In genomic region chr3:120743556-120744195, GRCh38 we compare ENCODE assay signal across 8 cellular contexts. TPM values are rescaled to one million over a fixed set of nuclear protein-coding genes. Genes with fewer than 3 reads are reported as not detected.
DNase-seq lines count a peak whose midpoint lies in the region; ATAC-seq and TF ChIP-seq lines count a peak whose summit lies in the region.

No MANE protein-coding gene starts in this region.

- no peaks in the 10 kb centered on the region for H3K9me2 ChIP-seq in PC-3 (replicated peaks; ENCODE audit: low read length)

- H3K27ac ChIP-seq in PC-3 (ENCODE audit: low read length) (peak overlapping the region; percentile 60), osteoblast (ENCODE audit: low read depth, low read length) (peak overlapping the region; percentile 97)

- TF ChIP-seq CTCF in PC-3 (conservative IDR thresholded peaks at IDR 0.05; ENCODE audit: low read depth, low read length) (no peak), epithelial cell of esophagus (IDR thresholded peaks at IDR 0.05; ENCODE audit: insufficient read depth, low read depth, low read length, missing control alignments) (no peak), osteoblast (IDR thresholded peaks at IDR 0.05; ENCODE audit: extremely low read depth, low read depth, low read length) (no peak)

- H3K9me3 ChIP-seq in PC-3 (ENCODE audit: low read length) = no peaks in the 10 kb centered on the region
- H3K9me3 ChIP-seq in osteoblast (ENCODE audit: low read depth, low read length) = no peaks in the 10 kb centered on the region

- in situ Hi-C loops in G401 (cut with HindIII; ENCODE audit: low sequenced_read_pairs) = no loop called here

- H2AFZ ChIP-seq in PC-3 (ENCODE audit: low read length) (peak overlapping the region; percentile 80), osteoblast (ENCODE audit: low read length) (peak overlapping the region; percentile 94)

- peak overlapping the region; percentile 93 for H3K4me3 ChIP-seq in PC-3 (ENCODE audit: low read length)
- H3K4me3 ChIP-seq in epithelial cell of esophagus (ENCODE audit: low read length) = peak overlapping the region; percentile 99
- H3K4me3 ChIP-seq in osteoblast (ENCODE audit: insufficient read depth, low read length) = peak overlapping the region; percentile 93

- H3K36me3 ChIP-seq in PC-3 (ENCODE audit: low read depth, low read length) (no peaks in the 10 kb centered on the region), osteoblast (ENCODE audit: insufficient read depth, low read length) (no peaks in the 10 kb centered on the region)

- peak overlapping the region; percentile 91 for H3K9ac ChIP-seq in PC-3 (ENCODE audit: low read length)

- H4K20me1 ChIP-seq in PC-3 (ENCODE audit: low read length) (no peaks in the 10 kb centered on the region), osteoblast (ENCODE audit: insufficient read depth, low read length) (no peaks in the 10 kb centered on the region)

- peak overlapping the region; percentile 93 for H3K4me2 ChIP-seq in PC-3 (ENCODE audit: low read length)
- H3K4me2 ChIP-seq in osteoblast (ENCODE audit: insufficient read depth, low read length) = peak overlapping the region; percentile 86

- H3K27me3 ChIP-seq in PC-3 (ENCODE audit: low read length) (no peaks in the 10 kb centered on the region), osteoblast (ENCODE audit: insufficient read depth, low read length) (no peaks in the 10 kb centered on the region)

- no peaks in the 10 kb centered on the region for H3F3A ChIP-seq in PC-3 (ENCODE audit: low read length, unreplicated experiment)

- intact Hi-C loops in PC-3 (cut with micrococcal nuclease) = loop anchor here (2.0 to 5.0 kb wide), 2 partner anchors 183 to 326 kb away; no protein-coding TSS in a partner anchor

- CTCF ChIA-PET in PC-3 (lab: Charles Lee) = no interaction called here

- no TSS peak for BruUV-seq in PC-3 (replicated peaks; lab: Mats Ljungman, UMichigan)

- H3K4me1 ChIP-seq in PC-3 (ENCODE audit: insufficient read depth, low read length) = peaks cover 16% of the 10 kb centered on the region
- peaks cover 16% of the 10 kb centered on the region for H3K4me1 ChIP-seq in osteoblast (ENCODE audit: insufficient read depth, low read length)

- peaks cover 68% of the 10 kb centered on the region for H3K79me2 ChIP-seq in PC-3 (ENCODE audit: low read length)
- H3K79me2 ChIP-seq in osteoblast (ENCODE audit: insufficient read depth, low read length) = peaks cover 60% of the 10 kb centered on the region

- peak; percentile 23 for DNase-seq in EH (ENCODE audit: low read depth)
- DNase-seq in PC-3 = peak; percentile 7
- DNase-seq in epithelial cell of esophagus (ENCODE audit: low read depth) = no peak
- DNase-seq in osteoblast (ENCODE audit: insufficient read length, low spot score, missing footprints) = peak; percentile 37
- DNase-seq in SIG-M5 (lab: John Stamatoyannopoulos, UW) = no peak
- DNase-seq in G401 (ENCODE audit: low spot score) = no peak
- no peak for DNase-seq in GF-D8 (lab: John Stamatoyannopoulos, UW)
- DNase-seq in NCI-H2227 (lab: John Stamatoyannopoulos, UW; ENCODE audit: unreplicated experiment) = no peak

- POLR2A ChIA-PET in PC-3 (lab: Charles Lee; ENCODE audit: unreplicated experiment) = interaction anchor here (0.7 kb wide), 1 partner anchor 37 kb away, joined by 5 read pairs; no protein-coding TSS in a partner anchor

- no peak for ATAC-seq in PC-3

RNA-seq across cellular contexts. Expression of gene GTF2E1, which starts 1.1 kb away (rescaled TPM):
- 10.7 and 15.2 TPM in 2 replicates for total RNA-seq in PC-3 (2014; rRNA removed)
- total RNA-seq in osteoblast = 13.0 and 14.4 TPM in 2 replicates
- 20.4 and 35.4 TPM in 2 replicates for total RNA-seq in G401 (2014; rRNA removed; shearing (Covaris generic))

RNA-seq across cellular contexts. Expression of gene RABL3, which starts 1.4 kb away (rescaled TPM):
- total RNA-seq in PC-3 (2014; rRNA removed) (21.3 and 24.3 TPM in 2 replicates), osteoblast (13.3 and 15.2 TPM in 2 replicates)
- 7.0 and 8.9 TPM in 2 replicates for total RNA-seq in G401 (2014; rRNA removed; shearing (Covaris generic))

Comparison
In these comparisons a context has a peak if more than half of its experiments do, and no peak if none do; other contexts are left out.
1. DNase-seq: peak in EH (single experiment), PC-3 (single experiment) and osteoblast (single experiment); none in epithelial cell of esophagus (single experiment), SIG-M5 (single experiment), G401 (single experiment), GF-D8 (single experiment) and NCI-H2227 (single experiment).
2. Peak in every context shown above with its lines, with median percentiles within 50 percentile points of each other: H3K4me3 ChIP-seq.